17 cellular contexts compared by ENCODE assay signal in genomic region chr3:135739755-135740154, GRCh38.
"Had no signal": no experiment of that assay in that cellular context is flagged by ENCODE, and none has a peak within 500 bp of the region (broad histone marks: within the 10 kb centered on the region; RNA-seq: fewer than 3 reads in every experiment).

No MANE protein-coding gene starts in this region.

- H3K27ac ChIP-seq: coronary artery, gastroesophageal sphincter, heart left ventricle, thyroid gland had no signal

- H3K36me3 ChIP-seq: gastroesophageal sphincter, heart left ventricle, thyroid gland had no signal

- H3K27me3 ChIP-seq: gastroesophageal sphincter, heart left ventricle, thyroid gland had no signal

- H3K4me3 ChIP-seq: coronary artery, gastroesophageal sphincter, heart left ventricle, thyroid gland had no signal

- H3K4me1 ChIP-seq: gastroesophageal sphincter, heart left ventricle, thyroid gland had no signal

- H3K9me3 ChIP-seq: thyroid gland had no signal

- DNase-seq: activated CD4-positive, alpha-beta T cell treated with anti-CD3 and anti-CD28 coated beads, Interleukin-2, amount 50 U/mL, for 1 hour; activated CD8-positive, alpha-beta memory T cell treated with anti-CD3 and anti-CD28 coated beads, Interleukin-2, amount 50 U/mL, for 4 hours; activated effector memory CD4-positive, alpha-beta T cell treated with Interleukin-2 at 50 U/mL for 16 hours; activated naive CD4-positive, alpha-beta T cell treated with anti-CD3 and anti-CD28 coated beads, Interleukin-2, amount 10 ng/mL, durations not matched to agents 7 days and 5 days; activated naive CD8-positive, alpha-beta T cell treated with anti-CD3 and anti-CD28 coated beads, Interleukin-2, amount 50 U/mL, for 24 hours; activated T-cell treated with anti-CD3 and anti-CD28 coated beads, Interleukin-2, amount 50 U/mL, for 4 hours; aorta; heart left ventricle; immature natural killer cell; kidney glomerular epithelial cell; naive thymus-derived CD4-positive, alpha-beta T cell; stimulated activated CD4-positive, alpha-beta T cell treated with anti-CD3 and anti-CD28 coated beads, Interleukin-2, amount 100 ng/mL, for 24 hours; stimulated activated naive CD4-positive, alpha-beta T cell treated with Interleukin-2 at 50 U/mL for 16 hours; T1000; thyroid gland had no signal
